ENCODE assay signal across 13 cellular contexts in the genomic region with DNA sequence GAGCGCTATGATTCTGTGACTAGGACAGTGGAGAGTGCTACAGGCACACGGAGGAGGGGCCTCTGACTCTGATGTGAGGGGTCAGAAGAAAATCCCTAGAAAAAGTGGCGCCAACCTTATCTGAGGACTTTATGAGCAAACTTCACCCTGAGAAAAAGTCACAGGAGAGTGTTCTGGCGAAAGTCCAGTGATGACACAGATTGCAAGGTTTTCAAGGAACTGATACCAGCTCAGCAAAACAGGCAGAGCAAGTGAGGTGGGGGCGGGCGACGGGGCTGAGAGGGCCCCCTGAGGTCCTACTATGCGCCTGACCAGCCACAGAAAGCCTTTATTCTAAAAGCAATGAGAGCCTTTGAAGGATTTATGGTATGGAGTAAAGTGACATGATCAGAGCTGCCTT.
A peak's percentile ranks its signal among the peaks of the same experiment; 100 is the strongest.
DNase-seq lines count a peak whose midpoint lies in the region; ATAC-seq and TF ChIP-seq lines count a peak whose summit lies in the region.
"Had no signal": no experiment of that assay in that cellular context is flagged by ENCODE, and none has a peak within 500 bp of the region (broad histone marks: within the 10 kb centered on the region; RNA-seq: fewer than 3 reads in every experiment).

No MANE protein-coding gene starts in this region.

- H3K4me3 Mint-ChIP-seq in stimulated activated memory B cell treated with anti-CD40 and anti-IgM and Interleukin-4, amounts not matched to agents 10 μg/mL and 1 μg/mL and 100 μg/mL, for 72 hours = no peak overlapping the region
- H3K4me3 Mint-ChIP-seq: effector memory CD8-positive, alpha-beta T cell; HFFc6 had no signal

- H3K9me3 Mint-ChIP-seq in stimulated activated memory B cell treated with anti-CD40 and anti-IgM and Interleukin-4, amounts not matched to agents 10 μg/mL and 1 μg/mL and 100 μg/mL, for 72 hours = no peaks in the 10 kb centered on the region
- H3K9me3 Mint-ChIP-seq: effector memory CD8-positive, alpha-beta T cell; HFFc6 had no signal

- in situ Hi-C loops in GM13977 (cut with MboI; ENCODE audit: low pct_unique_long_range_greater_than_20kb, low sequenced_read_pairs, unreplicated experiment) = no loop called here

- TF ChIP-seq CTCF in GM13977 (IDR thresholded peaks at IDR 0.05; ENCODE audit: extremely low read depth, insufficient read depth, missing control alignments) (no peak), omental fat pad (IDR thresholded peaks at IDR 0.05) (no peak)

- H3K27ac Mint-ChIP-seq in stimulated activated memory B cell treated with anti-CD40 and anti-IgM and Interleukin-4, amounts not matched to agents 10 μg/mL and 1 μg/mL and 100 μg/mL, for 72 hours = no peak overlapping the region
- H3K27ac Mint-ChIP-seq: effector memory CD8-positive, alpha-beta T cell; HFFc6 had no signal

- H3K36me3 Mint-ChIP-seq in stimulated activated memory B cell treated with anti-CD40 and anti-IgM and Interleukin-4, amounts not matched to agents 10 μg/mL and 1 μg/mL and 100 μg/mL, for 72 hours = no peaks in the 10 kb centered on the region

- ATAC-seq in stimulated activated memory B cell treated with anti-CD40 and anti-IgM and Interleukin-4, amounts not matched to agents 10 μg/mL and 1 μg/mL and 100 μg/mL, for 72 hours = peak; percentile 78
- no peak for ATAC-seq in omental fat pad (ENCODE audit: low FRiP score)
- ATAC-seq in HG02981 (IDR thresholded peaks at IDR 0.05; ENCODE audit: unreplicated experiment) = no peak
- ATAC-seq in GM21825 (IDR thresholded peaks at IDR 0.05; ENCODE audit: unreplicated experiment) = no peak
- ATAC-seq: effector memory CD8-positive, alpha-beta T cell had no signal

- peaks cover 42% of the 10 kb centered on the region for H3K27me3 Mint-ChIP-seq in stimulated activated memory B cell treated with anti-CD40 and anti-IgM and Interleukin-4, amounts not matched to agents 10 μg/mL and 1 μg/mL and 100 μg/mL, for 72 hours

- H3K4me1 Mint-ChIP-seq in stimulated activated memory B cell treated with anti-CD40 and anti-IgM and Interleukin-4, amounts not matched to agents 10 μg/mL and 1 μg/mL and 100 μg/mL, for 72 hours = peaks cover 16% of the 10 kb centered on the region

- DNase-seq in GM13977 (ENCODE audit: low spot score) (peak; percentile 53), RKO (ENCODE audit: low spot score) (peak; percentile 27), fibroblast of peridontal ligament (ENCODE audit: extremely low read depth) (peak; percentile 37), omental fat pad (ENCODE audit: low spot score) (no peak), NOMO-1 treated with DMSO at 0.1 percent for 48 hours (lab: John Stamatoyannopoulos, UW; ENCODE audit: unreplicated experiment) (no peak)
- DNase-seq: activated T-cell treated with anti-CD3 and anti-CD28 coated beads, Interleukin-2, amount 50 U/mL, for 1 hour; effector memory CD8-positive, alpha-beta T cell; HFFc6; islet precursor cell; NCI-H446 treated with DMSO at 0.1 percent for 48 hours had no signal

Comparison
In these comparisons a context has a peak if more than half of its experiments do, and no peak if none do; other contexts are left out.
1. DNase-seq: peak in GM13977 (single experiment), RKO (single experiment) and fibroblast of peridontal ligament (single experiment); none in omental fat pad (single experiment) and NOMO-1 treated with DMSO at 0.1 percent for 48 hours (single experiment).